Comparison of ENCODE assay signal across 9 cellular contexts in genomic region chr10:103853428-103854264, GRCh38. TPM values are rescaled to one million over a fixed set of nuclear protein-coding genes. Genes with fewer than 3 reads are reported as not detected.
DNase-seq lines count a peak whose midpoint lies in the region; ATAC-seq and TF ChIP-seq lines count a peak whose summit lies in the region.
"Had no signal": no experiment of that assay in that cellular context is flagged by ENCODE, and none has a peak within 500 bp of the region (broad histone marks: within the 10 kb centered on the region; RNA-seq: fewer than 3 reads in every experiment).

No MANE protein-coding gene starts in this region.

- H3K4me1 ChIP-seq in heart left ventricle (peaks cover 13 to 75% (median 61%) of the 10 kb centered on the region in 12 donors), muscle layer of colon (ENCODE audit: insufficient read depth, low read length) (peaks cover 62% of the 10 kb centered on the region), uterus (no peaks in the 10 kb centered on the region)

- H3K4me3 ChIP-seq in heart left ventricle = peak overlapping the region in 11 of 12 donors; percentile 60 to 98 (median 82)
- peak overlapping the region; percentile 48 to 62 for H3K4me3 ChIP-seq in muscle layer of colon (ENCODE audit: low read depth in 1 of 2, low read length in 2 of 2)
- H3K4me3 ChIP-seq in uterus = peak overlapping the region; percentile 46 to 53

- peaks cover 76% of the 10 kb centered on the region for H3K27me3 Mint-ChIP-seq in central memory CD8-positive, alpha-beta T cell

- TF ChIP-seq POLR2A in heart left ventricle (IDR thresholded peaks at IDR 0.05) (no peak), uterus (IDR thresholded peaks at IDR 0.05) (no peak)

- H3K27me3 ChIP-seq in heart left ventricle (peaks cover 0 to 5% (median 0%) of the 10 kb centered on the region in 9 donors), muscle layer of colon (ENCODE audit: control insufficient read depth in 1 of 2, insufficient read depth in 2 of 2, low read length in 2 of 2) (no peaks in the 10 kb centered on the region), uterus (no peaks in the 10 kb centered on the region)

- no peak overlapping the region for H3K9ac ChIP-seq in muscle layer of colon (ENCODE audit: low read length)

- H3K36me3 Mint-ChIP-seq in central memory CD8-positive, alpha-beta T cell (ENCODE audit: insufficient read depth) = no peaks in the 10 kb centered on the region

- no peak for TF ChIP-seq CTCF in heart left ventricle (IDR thresholded peaks at IDR 0.05)
- TF ChIP-seq CTCF in uterus (IDR thresholded peaks at IDR 0.05) = no peak

- no peak for ATAC-seq in heart left ventricle
- no peak for ATAC-seq in Right ventricle myocardium superior (ENCODE audit: poor library complexity)
- ATAC-seq in central memory CD8-positive, alpha-beta T cell (replicated peaks; ENCODE audit: extremely low read depth, poor library complexity, severe bottlenecking) = no peak

- H3K4me1 Mint-ChIP-seq in central memory CD8-positive, alpha-beta T cell = peaks cover 10% of the 10 kb centered on the region

- H3K27ac ChIP-seq in heart left ventricle = peak overlapping the region; percentile 65 to 91 (median 84)
- H3K27ac ChIP-seq in muscle layer of colon (ENCODE audit: low read depth, low read length) = peak overlapping the region; percentile 68
- H3K27ac ChIP-seq in uterus = peak overlapping the region; percentile 63 to 74

- H3K9me3 ChIP-seq in heart left ventricle = no peaks in the 10 kb centered on the region
- no peaks in the 10 kb centered on the region for H3K9me3 ChIP-seq in muscle layer of colon (ENCODE audit: low read length)
- no peaks in the 10 kb centered on the region for H3K9me3 ChIP-seq in uterus

- H3K36me3 ChIP-seq in heart left ventricle = no peaks in the 10 kb centered on the region
- no peaks in the 10 kb centered on the region for H3K36me3 ChIP-seq in muscle layer of colon (ENCODE audit: insufficient read depth, low read length)
- no peaks in the 10 kb centered on the region for H3K36me3 ChIP-seq in uterus

- WGBS in heart left ventricle, 4 donors = 38 to 45% (median 39%) methylated on average over 9 of the region's 9 CpGs

- H3K9me3 Mint-ChIP-seq in central memory CD8-positive, alpha-beta T cell = no peaks in the 10 kb centered on the region

- H3K4me3 Mint-ChIP-seq in central memory CD8-positive, alpha-beta T cell = peak overlapping the region; percentile 79

- no peak overlapping the region for H3K27ac Mint-ChIP-seq in central memory CD8-positive, alpha-beta T cell (ENCODE audit: low read depth)

- DNase-seq in heart left ventricle (peak in 1 of 5 donors; percentile 38), Right ventricle myocardium superior (no peak), uterus (no peak), RPMI8226 (no peak), germinal center (ENCODE audit: low spot score) (no peak), NCI-H345 (lab: John Stamatoyannopoulos, UW) (no peak)
- DNase-seq in central memory CD8-positive, alpha-beta T cell (ENCODE audit: low spot score in 2 of 2) = no peak
- DNase-seq: SIG-M5 had no signal

- intact Hi-C loops in heart left ventricle (cut with DNase I) = loop anchor here in 6 of 10 donors (2.0 to 10.0 kb wide), 5 partner anchors 33 to 239 kb away; no protein-coding TSS in a partner anchor
- intact Hi-C loops in Right ventricle myocardium superior (cut with DNase I) = loop anchor here (10.0 kb wide), 1 partner anchor 259 kb away; no protein-coding TSS in a partner anchor
- intact Hi-C loops in uterus (cut with DNase I; ENCODE audit: low total_unique reads) = no loop called here

RNA-seq across cellular contexts. Expression of gene SH3PXD2A, which starts 1.7 kb away (rescaled TPM):
- 10 to 100 TPM; 21.8 to 43.4 (median 31.9) TPM for total RNA-seq in heart left ventricle
- 10 to 100 TPM; 11.8 to 16.6 TPM for polyA plus RNA-seq in heart left ventricle
- total RNA-seq in Right ventricle myocardium superior = 27.0 TPM
- total RNA-seq in uterus = 100 to 1,000 TPM in 1 of 4 donors, 10 to 100 TPM in 3; 12.6 to 117 (median 46.6) TPM
